Comparison of ENCODE assay signal across 8 cellular contexts in genomic region chr2:58039170-58039611, GRCh38. TPM values are rescaled to one million over a fixed set of nuclear protein-coding genes. Genes with fewer than 3 reads are reported as not detected.
A peak's percentile ranks its signal among the peaks of the same experiment; 100 is the strongest.
DNase-seq lines count a peak whose midpoint lies in the region; ATAC-seq, FAIRE-seq and TF ChIP-seq lines count a peak whose summit lies in the region.

No MANE protein-coding gene starts in this region.

- 11% methylated on average over 1 of the region's 1 CpG for WGBS in K562 (ENCODE audit: insufficient coverage, low coverage, missing lambda C conversion rate)

- H3K27me3 ChIP-seq in DOHH2 (ENCODE audit: control insufficient read depth, low read length), result no peaks in the 10 kb centered on the region
- H3K27me3 ChIP-seq in K562 (ENCODE audit: control insufficient read depth in 2 of 2, insufficient read depth in 2 of 2, low read length in 2 of 2), result no peaks in the 10 kb centered on the region

- no peaks in the 10 kb centered on the region for H3F3A ChIP-seq in DOHH2 (ENCODE audit: control insufficient read depth, insufficient read depth)

- BruUV-seq in K562 (replicated peaks; lab: Mats Ljungman, UMichigan), result no TSS peak

- no peak overlapping the region for H3K4me3 Mint-ChIP-seq in activated T-cell treated with anti-CD3 and anti-CD28 coated beads, Interleukin-2, amount 50 U/mL, for 24 hours

- TF ChIP-seq POLR2A in K562 (conservative IDR thresholded peaks at IDR 0.05), result no peak

- H2AFZ ChIP-seq in K562 (ENCODE audit: low read depth, low read length), result peak overlapping the region; percentile 37

- peak; percentile 72 for ATAC-seq in GM21381 (IDR thresholded peaks at IDR 0.05; ENCODE audit: unreplicated experiment)
- peak; percentile 57 for ATAC-seq in HG03469 (IDR thresholded peaks at IDR 0.05; ENCODE audit: unreplicated experiment)
- peak; percentile 68 for ATAC-seq in K562

- H3K9ac ChIP-seq in K562 (ENCODE audit: insufficient read depth in 1 of 2, low read depth in 2 of 2, low read length in 2 of 2), result no peak overlapping the region; a peak in 1 of 4 replicates

- TF ChIP-seq EP300 in K562 (IDR thresholded peaks at IDR 0.05; ENCODE audit: low read length), result peak; percentile 64; the same call in 1 of the 2 replicates

- H3K36me3 Mint-ChIP-seq in activated T-cell treated with anti-CD3 and anti-CD28 coated beads, Interleukin-2, amount 50 U/mL, for 24 hours (ENCODE audit: low read depth), result peaks cover 7% of the 10 kb centered on the region

- H3K4me1 Mint-ChIP-seq in activated T-cell treated with anti-CD3 and anti-CD28 coated beads, Interleukin-2, amount 50 U/mL, for 24 hours (ENCODE audit: low read depth), result peaks cover 24% of the 10 kb centered on the region

- H4K20me1 ChIP-seq in DOHH2 (ENCODE audit: control insufficient read depth, insufficient read depth, low read depth, low read length) (no peaks in the 10 kb centered on the region), K562 (replicated peaks; ENCODE audit: control insufficient read depth, insufficient read depth, low read length) (no peaks in the 10 kb centered on the region)

- H3K9me3 Mint-ChIP-seq in activated T-cell treated with anti-CD3 and anti-CD28 coated beads, Interleukin-2, amount 50 U/mL, for 24 hours, result no peaks in the 10 kb centered on the region

- H3K4me2 ChIP-seq in DOHH2 (ENCODE audit: low read length) (peak overlapping the region; percentile 55), K562 (ENCODE audit: insufficient read depth, low read length) (no peak overlapping the region)

- no peak overlapping the region for H3K27ac Mint-ChIP-seq in activated T-cell treated with anti-CD3 and anti-CD28 coated beads, Interleukin-2, amount 50 U/mL, for 24 hours

- H3K4me1 ChIP-seq in DOHH2 (ENCODE audit: control insufficient read depth, low read length), result peaks cover 22% of the 10 kb centered on the region
- H3K4me1 ChIP-seq in K562 (replicated peaks in 1 of 2; ENCODE audit: control insufficient read depth in 2 of 2, insufficient read depth in 2 of 2, low read length in 2 of 2), result peaks cover 10% of the 10 kb centered on the region in 2 experiments; a peak in 4 of 5 replicates

- peak in 2 of 4 experiments; percentile 33 to 61 for DNase-seq in K562 (ENCODE audit: extremely low read depth in 1 of 4, low spot score in 3 of 4)
- DNase-seq in activated T-cell treated with anti-CD3 and anti-CD28 coated beads, Interleukin-2, amount 50 U/mL, for 24 hours, result no peak
- DNase-seq in NCI-H1694 treated with DMSO at 0.1 percent for 48 hours (lab: John Stamatoyannopoulos, UW), result no peak
- no peak for DNase-seq in T-helper 2 cell
- no peak for DNase-seq in activated gamma-delta T cell treated with Interleukin-2 at 50 U/mL for 16 hours

- H3K9me3 ChIP-seq in DOHH2 (ENCODE audit: control insufficient read depth, insufficient read depth, low read length) (no peaks in the 10 kb centered on the region), K562 (replicated peaks; ENCODE audit: control insufficient read depth, insufficient read depth, low read depth, low read length) (no peaks in the 10 kb centered on the region; the same call in 1 of the 2 replicates)

- TF ChIP-seq CTCF in DOHH2 (IDR thresholded peaks at IDR 0.05; ENCODE audit: low read depth, low read length, poor library complexity, severe bottlenecking), result no peak
- no peak for TF ChIP-seq CTCF in K562 (IDR thresholded peaks at IDR 0.05 in 2 of 3, conservative IDR thresholded peaks at IDR 0.05 in 1 of 3; ENCODE audit: insufficient read depth in 2 of 3, low read depth in 1 of 3, low read length in 3 of 3)

- no peaks in the 10 kb centered on the region for H3K9me2 ChIP-seq in DOHH2 (replicated peaks; ENCODE audit: control insufficient read depth, low read length)

- in situ Hi-C loops in K562 (cut with MboI), result no loop called here

- H3K4me3 ChIP-seq in DOHH2 (ENCODE audit: low read length) (peak overlapping the region; percentile 40; the same call in 1 of the 2 replicates), K562 (no peak overlapping the region)

- POLR2A ChIA-PET in K562 (lab: Yijun Ruan, JAX), result no interaction called here

- intact Hi-C loops in K562 (cut with micrococcal nuclease), result no loop called here

- FAIRE-seq in K562 (lab: Jason Lieb, UNC), result peak; percentile 62

- CTCF ChIA-PET in K562 (lab: Yijun Ruan, JAX; ENCODE audit: low intra/inter-chr PET ratio), result no interaction called here

- no peaks in the 10 kb centered on the region for H3K9me1 ChIP-seq in K562 (ENCODE audit: control insufficient read depth, insufficient read depth, low read length)

- H3K27me3 Mint-ChIP-seq in activated T-cell treated with anti-CD3 and anti-CD28 coated beads, Interleukin-2, amount 50 U/mL, for 24 hours, result no peaks in the 10 kb centered on the region

- H3K79me2 ChIP-seq in DOHH2 (ENCODE audit: control insufficient read depth, low read length), result no peaks in the 10 kb centered on the region
- H3K79me2 ChIP-seq in K562 (ENCODE audit: control insufficient read depth, insufficient read depth, low read length), result peaks cover under 1% of the 10 kb centered on the region; the same call in 1 of the 3 replicates

- no peak for TF ChIP-seq RAD21 in K562 (CRISPR knock-in tag; conservative IDR thresholded peaks at IDR 0.05 in 1 of 2, IDR thresholded peaks at IDR 0.05 in 1 of 2)

- H3K27ac ChIP-seq in DOHH2 (ENCODE audit: low read depth, low read length), result no peak overlapping the region
- peak overlapping the region; percentile 53; the same call in 2 of the 3 replicates for H3K27ac ChIP-seq in K562 (ENCODE audit: extremely low read depth, low read depth, low read length)

- H3K36me3 ChIP-seq in DOHH2 (ENCODE audit: control insufficient read depth, low read length) (no peaks in the 10 kb centered on the region), K562 (ENCODE audit: control insufficient read depth, insufficient read depth, low read length) (no peaks in the 10 kb centered on the region; the same call in 2 of the 3 replicates)

TF ChIP-seq in K562, 482 proteins besides CTCF, POLR2A, EP300 and RAD21 (continues in another document):
- no peak for TF ChIP-seq PHB2 (IDR thresholded peaks at IDR 0.05; ENCODE audit: low read depth)
- no peak for TF ChIP-seq PKNOX1 (IDR thresholded peaks at IDR 0.05)
- peak; percentile 28; the same call in 1 of the 2 replicates for TF ChIP-seq ELF1 (tag; IDR thresholded peaks at IDR 0.05)
- peak; percentile 40; the same call in 1 of the 2 replicates for TF ChIP-seq GATA2 (CRISPR knock-in tag; IDR thresholded peaks at IDR 0.05)
- no peak for TF ChIP-seq ZBTB17 (CRISPR knock-in tag; IDR thresholded peaks at IDR 0.05)
- TF ChIP-seq ETV1 (tag; conservative IDR thresholded peaks at IDR 0.05; ENCODE audit: low read depth), result no peak
- no peak for TF ChIP-seq HDAC8 (tag; IDR thresholded peaks at IDR 0.05)
- 0 out of 2 replicates have a peak, but pooled peaks have one; percentile 11 for TF ChIP-seq HINFP (tag; conservative IDR thresholded peaks at IDR 0.05; ENCODE audit: low read depth)
- 0 out of 2 replicates have a peak, but pooled peaks have one; percentile 17 for TF ChIP-seq NFIC (IDR thresholded peaks at IDR 0.05)
- no peak for TF ChIP-seq KLF1 (tag; IDR thresholded peaks at IDR 0.05)
- TF ChIP-seq MIER1 (IDR thresholded peaks at IDR 0.05; ENCODE audit: low read depth), result no peak
- TF ChIP-seq ZNF232 (CRISPR knock-in tag; IDR thresholded peaks at IDR 0.05), result no peak

RNA-seq across cellular contexts. Expression of gene VRK2, which starts 7.4 kb away (rescaled TPM):
- 5.3 and 17.4 TPM in 2 replicates for total RNA-seq in K562 (2011; cell fraction: chromatin; rRNA removed; ENCODE audit: low replicate concordance)
- 3.7 and 4.0 TPM in 2 replicates for total RNA-seq in K562 (2011; cell fraction: nucleolus; rRNA removed)
- total RNA-seq in K562 (2011; cell fraction: nucleoplasm; rRNA removed), result 5.6 and 8.5 TPM in 2 replicates
- total RNA-seq in K562 (2014; rRNA removed) (31.9 and 32.1 TPM in 2 replicates), K562 (2014; rRNA removed; fragmentation: Illumina TruSeq; extraction: Trizol) (47.4 and 52.9 TPM in 2 replicates), K562 (2015; rRNA removed; fragmentation: Illumina TruSeq; extraction: Trizol) (44.0 and 46.5 TPM in 2 replicates), K562 (2021) (36.2 and 38.0 TPM in 2 replicates)
- polyA plus RNA-seq in K562 (2011; rRNA removed) (36.5 and 42.5 TPM in 2 replicates), K562 (2014; fragmentation: Illumina TruSeq; extraction: Trizol) (41.8 and 49.2 TPM in 2 replicates), K562 (2014; fragmentation: Nextera tagmentation; extraction: Ambion mirVana) (10 to 100 TPM; 22.6 to 30.1 TPM), K562 (2014; rRNA removed) (27.2 and 30.1 TPM in 2 replicates)
- 10.2 and 18.3 TPM in 2 replicates for polyA plus RNA-seq in K562 (2011; cell fraction: cytosol; rRNA removed)
- 14.6 and 23.3 TPM in 2 replicates for polyA plus RNA-seq in K562 (2011; cell fraction: nucleus; rRNA removed)
- polyA plus RNA-seq in K562 (2012), result 36.3 and 36.6 TPM in 2 replicates
- 34.5 and 38.4 TPM in 2 replicates for polyA minus RNA-seq in K562 (2011; rRNA and poly(A)+ RNA removed)
- polyA minus RNA-seq in K562 (2011; cell fraction: cytosol; rRNA and poly(A)+ RNA removed), result 14.4 and 16.8 TPM in 2 replicates
- 10.9 and 21.5 TPM in 2 replicates for polyA minus RNA-seq in K562 (2011; cell fraction: nucleus; rRNA and poly(A)+ RNA removed)
